ENCODE assay signal across 10 cellular contexts in genomic region chr1:21909286-21909759, GRCh38. TPM values are rescaled to one million over a fixed set of nuclear protein-coding genes. Genes with fewer than 3 reads are reported as not detected.
DNase-seq lines count a peak whose midpoint lies in the region; ATAC-seq, FAIRE-seq and TF ChIP-seq lines count a peak whose summit lies in the region.
"Had no signal": no experiment of that assay in that cellular context is flagged by ENCODE, and none has a peak within 500 bp of the region (broad histone marks: within the 10 kb centered on the region; RNA-seq: fewer than 3 reads in every experiment).

No MANE protein-coding gene starts in this region.

- H3K36me3 Mint-ChIP-seq in neural crest cell (ENCODE audit: low read depth): no peaks in the 10 kb centered on the region
- H3K36me3 Mint-ChIP-seq: CD4-positive, CD25-positive, alpha-beta regulatory T cell had no signal

- peaks cover 60% of the 10 kb centered on the region for H3K4me1 Mint-ChIP-seq in neural crest cell

- 86 to 100% methylated on average over 1 of the region's 1 CpG for WGBS in ectodermal cell, 2 experiments
- 0 to 4% methylated on average over 1 of the region's 1 CpG for WGBS in aorta, 2 donors

- no peaks in the 10 kb centered on the region for H3K9me3 Mint-ChIP-seq in neural crest cell
- H3K9me3 Mint-ChIP-seq: CD4-positive, CD25-positive, alpha-beta regulatory T cell had no signal

- no peaks in the 10 kb centered on the region for H3K27me3 Mint-ChIP-seq in neural crest cell (ENCODE audit: low read depth)

- peak overlapping the region; percentile 50 for H3K27ac Mint-ChIP-seq in neural crest cell (ENCODE audit: unreplicated experiment)

- no peak overlapping the region for H3K4me3 Mint-ChIP-seq in neural crest cell
- H3K4me3 Mint-ChIP-seq: CD4-positive, CD25-positive, alpha-beta regulatory T cell had no signal

- no peak for ATAC-seq in Right ventricle myocardium superior (ENCODE audit: poor library complexity)
- no peak for ATAC-seq in aorta (ENCODE audit: low FRiP score)

- H3K9me3 ChIP-seq in right atrium auricular region: no peaks in the 10 kb centered on the region
- no peaks in the 10 kb centered on the region for H3K9me3 ChIP-seq in ectodermal cell (ENCODE audit: control insufficient read depth, low read length)
- H3K9me3 ChIP-seq in aorta (ENCODE audit: control insufficient read depth, low read length): no peaks in the 10 kb centered on the region

- H3K27me3 ChIP-seq in right atrium auricular region (no peaks in the 10 kb centered on the region), ectodermal cell (ENCODE audit: control insufficient read depth, insufficient read depth, low read length, poor library complexity, severe bottlenecking) (no peaks in the 10 kb centered on the region), aorta (ENCODE audit: control insufficient read depth in 1 of 2, insufficient read depth in 2 of 2, low read length in 1 of 2) (no peaks in the 10 kb centered on the region)

- no peak for DNase-seq in right atrium auricular region (ENCODE audit: low spot score)
- no peak for DNase-seq in Right ventricle myocardium superior
- DNase-seq in neural crest cell (ENCODE audit: low read depth, low spot score): no peak
- peak; percentile 81 to 82 for DNase-seq in aorta
- no peak for DNase-seq in NCI-H1092 treated with DMSO at 0.1 percent for 48 hours (lab: John Stamatoyannopoulos, UW)
- DNase-seq in HTR-8/SVneo (ENCODE audit: insufficient read length, low spot score): no peak
- DNase-seq in amygdala (lab: John Stamatoyannopoulos, UW): no peak
- DNase-seq: CD4-positive, CD25-positive, alpha-beta regulatory T cell had no signal

- intact Hi-C loops in Right ventricle myocardium superior (cut with DNase I) (no loop called here), aorta (cut with DNase I) (no loop called here)

- TF ChIP-seq CTCF in right atrium auricular region (IDR thresholded peaks at IDR 0.05): no peak
- no peak for TF ChIP-seq CTCF in neural crest cell (conservative IDR thresholded peaks at IDR 0.05)

- H3K36me3 ChIP-seq in right atrium auricular region (no peaks in the 10 kb centered on the region), ectodermal cell (ENCODE audit: control insufficient read depth, insufficient read depth, low read length) (no peaks in the 10 kb centered on the region), aorta (ENCODE audit: control insufficient read depth in 1 of 2, insufficient read depth in 2 of 2, low read length in 1 of 2) (no peaks in the 10 kb centered on the region)

- no peak overlapping the region for H3K4me3 ChIP-seq in right atrium auricular region
- no peak overlapping the region for H3K4me3 ChIP-seq in ectodermal cell (ENCODE audit: insufficient read depth, low read depth, low read length)
- no peak overlapping the region for H3K4me3 ChIP-seq in aorta (ENCODE audit: low read length in 2 of 2)

- peak overlapping the region; percentile 91 to 94 for H3K27ac ChIP-seq in right atrium auricular region
- peak overlapping the region; percentile 77 for H3K27ac ChIP-seq in ectodermal cell (ENCODE audit: insufficient read depth, low read depth, low read length, poor library complexity, severe bottlenecking)
- peak overlapping the region in 1 of 2 donors; percentile 79 for H3K27ac ChIP-seq in aorta (ENCODE audit: low read depth in 1 of 2, low read length in 2 of 2)

- H3K4me1 ChIP-seq in right atrium auricular region: peaks cover 0 to 100% of the 10 kb centered on the region in 2 donors
- H3K4me1 ChIP-seq in ectodermal cell (ENCODE audit: control insufficient read depth, insufficient read depth, low read length): peaks cover 44% of the 10 kb centered on the region
- peaks cover 2 to 11% of the 10 kb centered on the region in 2 donors for H3K4me1 ChIP-seq in aorta (ENCODE audit: control insufficient read depth in 1 of 2, insufficient read depth in 2 of 2, low read length in 2 of 2)

- no peak for FAIRE-seq in HTR-8/SVneo (lab: Jason Lieb, UNC)
- FAIRE-seq: RCC 7860 had no signal

RNA-seq across cellular contexts. Expression of gene HSPG2, which starts 27.8 kb away (rescaled TPM):
- total RNA-seq in right atrium auricular region (100 to 1,000 TPM; 424 to 557 TPM), Right ventricle myocardium superior (263 TPM), neural crest cell (101 and 103 TPM in 2 replicates), aorta (1,000 to 10,000 TPM in 1 of 2 donors, 100 to 1,000 TPM in 1; 868 to 1,205 TPM)
- polyA plus RNA-seq in ectodermal cell (2013, experiment 1 of 4): 36.8 TPM
- polyA plus RNA-seq in ectodermal cell (2013, experiment 2 of 4): 41.1 TPM
- 38.4 TPM for polyA plus RNA-seq in ectodermal cell (2013, experiment 3 of 4)
- 48.4 TPM for polyA plus RNA-seq in ectodermal cell (2013, experiment 4 of 4)
- polyA plus RNA-seq in aorta: 100 to 1,000 TPM in 1 of 2 donors, 10 to 100 TPM in 1; 49.1 to 268 TPM

Comparison
In these comparisons a context has a peak if more than half of its experiments do, and no peak if none do; other contexts are left out.
1. DNase-seq: peak in aorta (2 of 2); none in right atrium auricular region (single experiment), Right ventricle myocardium superior (single experiment), neural crest cell (single experiment), NCI-H1092 treated with DMSO at 0.1 percent for 48 hours (single experiment), HTR-8/SVneo (single experiment) and amygdala (0 of 56).